Comparison of ENCODE assay signal across 4 cellular contexts in genomic region chr1:148729541-148729940, GRCh38. TPM values are rescaled to one million over a fixed set of nuclear protein-coding genes. Genes with fewer than 3 reads are reported as not detected.
"Had no signal": no experiment of that assay in that cellular context is flagged by ENCODE, and none has a peak within 500 bp of the region (broad histone marks: within the 10 kb centered on the region; RNA-seq: fewer than 3 reads in every experiment).

No MANE protein-coding gene starts in this region.

RNA-seq across cellular contexts. Expression of gene NUDT4B, which starts 19.0 kb away (rescaled TPM):
- total RNA-seq: kidney, lower lobe of right lung, osteocyte, ureter had no signal
